In genomic region chr7:105531797-105532671, GRCh38 we compare ENCODE assay signal across 8 cellular contexts. TPM values are rescaled to one million over a fixed set of nuclear protein-coding genes. Genes with fewer than 3 reads are reported as not detected.
A peak's percentile ranks its signal among the peaks of the same experiment; 100 is the strongest.
DNase-seq lines count a peak whose midpoint lies in the region; ATAC-seq and TF ChIP-seq lines count a peak whose summit lies in the region.

Gene RINT1, plus strand, starts transcription at chr7:105532201. Its CDS starts 115 bp downstream, at chr7:105532316.

- TF ChIP-seq POLR2A in upper lobe of left lung (IDR thresholded peaks at IDR 0.05), result peak in 3 of 4 donors; percentile 76 to 87 (median 87)

- H3K9me3 Mint-ChIP-seq in activated naive CD8-positive, alpha-beta T cell treated with anti-CD3 and anti-CD28 coated beads, Interleukin-2, amount 50 U/mL, for 24 hours, result no peaks in the 10 kb centered on the region

- peak; percentile 76 for DNase-seq in NCI-H128 (lab: John Stamatoyannopoulos, UW; ENCODE audit: unreplicated experiment)
- peak; percentile 98 for DNase-seq in SW480 (ENCODE audit: low spot score)
- peak; percentile 93 for DNase-seq in activated naive CD8-positive, alpha-beta T cell treated with anti-CD3 and anti-CD28 coated beads, Interleukin-2, amount 50 U/mL, for 24 hours
- DNase-seq in cardiac muscle cell (ENCODE audit: low read depth in 1 of 2, low spot score in 1 of 2), result peak; percentile 93 to 95
- DNase-seq in posterior cingulate gyrus, result peak; percentile 83 to 99 (median 92)
- peak; percentile 96 to 97 for DNase-seq in upper lobe of left lung

- WGBS in upper lobe of left lung, 2 donors, result 2 to 3% methylated on average over 25 to 26 of the region's 42 CpGs

- TF ChIP-seq EP300 in upper lobe of left lung (IDR thresholded peaks at IDR 0.05), result no peak

- H3K4me1 ChIP-seq in cardiac muscle cell (ENCODE audit: low read depth) (peaks cover 9% of the 10 kb centered on the region), upper lobe of left lung (peaks cover 11 to 24% (median 21%) of the 10 kb centered on the region in 4 donors)

- peak within 1 kb of the TSS; percentile 86 for H3K4me3 Mint-ChIP-seq in activated naive CD8-positive, alpha-beta T cell treated with anti-CD3 and anti-CD28 coated beads, Interleukin-2, amount 50 U/mL, for 24 hours

- H3K27ac ChIP-seq in cardiac muscle cell (peak within 1 kb of the TSS; percentile 83), upper lobe of left lung (peak within 1 kb of the TSS; percentile 79 to 94 (median 89))

- peak within 1 kb of the TSS; percentile 84 for H3K27ac Mint-ChIP-seq in activated naive CD8-positive, alpha-beta T cell treated with anti-CD3 and anti-CD28 coated beads, Interleukin-2, amount 50 U/mL, for 24 hours

- peaks cover 23% of the 10 kb centered on the region for H3K4me1 Mint-ChIP-seq in activated naive CD8-positive, alpha-beta T cell treated with anti-CD3 and anti-CD28 coated beads, Interleukin-2, amount 50 U/mL, for 24 hours

- H3K36me3 ChIP-seq in cardiac muscle cell (peaks cover 9% of the 10 kb centered on the region), upper lobe of left lung (peaks cover 0 to 9% (median under 1%) of the 10 kb centered on the region in 4 donors)

- H3K9me3 ChIP-seq in cardiac muscle cell (ENCODE audit: low read depth) (no peaks in the 10 kb centered on the region), upper lobe of left lung (no peaks in the 10 kb centered on the region)

- H3K36me3 Mint-ChIP-seq in activated naive CD8-positive, alpha-beta T cell treated with anti-CD3 and anti-CD28 coated beads, Interleukin-2, amount 50 U/mL, for 24 hours (ENCODE audit: low read depth), result peaks cover 8% of the 10 kb centered on the region

- H3K4me3 ChIP-seq in cardiac muscle cell, result peak within 1 kb of the TSS; percentile 73
- peak within 1 kb of the TSS; percentile 68 to 89 (median 84) for H3K4me3 ChIP-seq in upper lobe of left lung

- ATAC-seq in HG02759 (IDR thresholded peaks at IDR 0.05; ENCODE audit: unreplicated experiment) (peak; percentile 97), upper lobe of left lung (ENCODE audit: low FRiP score in 2 of 2) (peak; percentile 100)
- peak; percentile 99 for ATAC-seq in activated naive CD8-positive, alpha-beta T cell treated with anti-CD3 and anti-CD28 coated beads, Interleukin-2, amount 50 U/mL, for 24 hours

- TF ChIP-seq CTCF in GM12874 (IDR thresholded peaks at IDR 0.05; ENCODE audit: insufficient read depth, low read depth, low read length) (peak; percentile 86), cardiac muscle cell (IDR thresholded peaks at IDR 0.05; ENCODE audit: low read depth, low read length) (peak; percentile 85), upper lobe of left lung (IDR thresholded peaks at IDR 0.05) (peak; percentile 26 to 81 (median 54))

- intact Hi-C loops in posterior cingulate gyrus (cut with DNase I), result no loop called here

- no peaks in the 10 kb centered on the region for H3K27me3 Mint-ChIP-seq in activated naive CD8-positive, alpha-beta T cell treated with anti-CD3 and anti-CD28 coated beads, Interleukin-2, amount 50 U/mL, for 24 hours

- no peaks in the 10 kb centered on the region for H3K27me3 ChIP-seq in cardiac muscle cell
- no peaks in the 10 kb centered on the region for H3K27me3 ChIP-seq in upper lobe of left lung

RNA-seq across cellular contexts. Expression of gene RINT1, which starts in this region (rescaled TPM):
- total RNA-seq in cardiac muscle cell (9.9 and 16.5 TPM in 2 replicates), upper lobe of left lung (10 to 100 TPM in 5 of 6 donors, 1 to 10 TPM in 1; 9.4 to 24.3 (median 15.2) TPM)
- 14.1 and 21.8 TPM in 2 replicates for polyA plus RNA-seq in cardiac muscle cell

Comparison
In these comparisons a context has a peak if more than half of its experiments do, and no peak if none do; other contexts are left out.
1. Peak in every context shown above with its lines: DNase-seq, ATAC-seq, H3K4me3 ChIP-seq and H3K27ac ChIP-seq.